ENCODE assay signal across 17 cellular contexts in genomic region chr12:108890208-108890607, GRCh38. TPM values are rescaled to one million over a fixed set of nuclear protein-coding genes. Genes with fewer than 3 reads are reported as not detected.
DNase-seq lines count a peak whose midpoint lies in the region; FAIRE-seq and TF ChIP-seq lines count a peak whose summit lies in the region.
"Had no signal": no experiment of that assay in that cellular context is flagged by ENCODE, and none has a peak within 500 bp of the region (broad histone marks: within the 10 kb centered on the region; RNA-seq: fewer than 3 reads in every experiment).

No MANE protein-coding gene starts in this region.

- no peaks in the 10 kb centered on the region for H3K4me1 Mint-ChIP-seq in activated T-helper 1 cell treated with anti-CD3 and anti-CD28 coated beads, Interleukin-12 subunit alpha, Interleukin-12 subunit beta, Interleukin-2, Interleukin-4 antibody, amounts not matched to agents 30 ng/mL and 10 ng/mL and 1 ng/mL, durations not matched to agents 14 hours and 24 hours and 36 hours (ENCODE audit: low read depth)

- intact Hi-C loops in spleen (cut with DNase I; ENCODE audit: low total_unique reads): no loop called here
- intact Hi-C loops in activated T-helper 1 cell treated with anti-CD3 and anti-CD28 coated beads, Interleukin-12 subunit alpha, Interleukin-12 subunit beta, Interleukin-2, Interleukin-4 antibody, amounts not matched to agents 30 ng/mL and 10 ng/mL and 1 ng/mL, durations not matched to agents 14 hours and 24 hours and 36 hours (cut with micrococcal nuclease): no loop called here

- no peak overlapping the region for H3K27ac Mint-ChIP-seq in activated T-helper 1 cell treated with anti-CD3 and anti-CD28 coated beads, Interleukin-12 subunit alpha, Interleukin-12 subunit beta, Interleukin-2, Interleukin-4 antibody, amounts not matched to agents 30 ng/mL and 10 ng/mL and 1 ng/mL, durations not matched to agents 14 hours and 24 hours and 36 hours
- H3K27ac Mint-ChIP-seq: memory B cell had no signal

- H3K9me3 ChIP-seq in spleen: peaks cover 0 to 12% (median 9%) of the 10 kb centered on the region in 8 donors
- H3K9me3 ChIP-seq: ascending aorta had no signal

- TF ChIP-seq CTCF in spleen (IDR thresholded peaks at IDR 0.05 in 8 of 11, conservative IDR thresholded peaks at IDR 0.05 in 3 of 11): no peak

- H3K4me3 ChIP-seq in spleen: no peak overlapping the region
- H3K4me3 ChIP-seq: ascending aorta, hepatocyte had no signal

- 71 to 94% (median 78%) methylated on average over 2 of the region's 2 CpGs for WGBS in spleen, 5 donors

- no peaks in the 10 kb centered on the region for H3K4me1 ChIP-seq in spleen
- H3K4me1 ChIP-seq: ascending aorta had no signal

- peak in 2 of 3 donors; percentile 5 to 12 for DNase-seq in stimulated activated CD4-positive, alpha-beta T cell treated with anti-CD3 and anti-CD28 coated beads, Interleukin-12 subunit alpha, Interleukin-12 subunit beta, amount 100 ng/mL, for 48 hours (ENCODE audit: low read depth in 2 of 3, low spot score in 1 of 3)
- no peak for DNase-seq in stimulated activated CD4-positive, alpha-beta T cell treated with anti-CD3 and anti-CD28 coated beads, Interleukin-1b, Interleukin-23, amount 100 ng/mL, for 48 hours
- DNase-seq in OCI-M1 (lab: John Stamatoyannopoulos, UW) (peak; percentile 21), dermis blood vessel endothelial cell (peak; percentile 32), spleen (peak; percentile 17), NCI-H2081 treated with DMSO at 0.1 percent for 48 hours (lab: John Stamatoyannopoulos, UW) (no peak), GM12892 (ENCODE audit: insufficient read length) (no peak)
- DNase-seq in activated T-helper 1 cell treated with anti-CD3 and anti-CD28 coated beads, Interleukin-12 subunit alpha, Interleukin-12 subunit beta, Interleukin-2, Interleukin-4 antibody, amounts not matched to agents 30 ng/mL and 10 ng/mL and 1 ng/mL, durations not matched to agents 14 hours and 24 hours and 36 hours (ENCODE audit: low spot score): no peak
- DNase-seq: activated CD8-positive, alpha-beta memory T cell treated with anti-CD3 and anti-CD28 coated beads, Interleukin-2, amount 50 U/mL, for 48 hours; NCI-H1417 treated with DMSO at 0.1 percent for 48 hours; NCI-H524 had no signal

- no peak for FAIRE-seq in GM12892 (lab: Jason Lieb, UNC)
- FAIRE-seq: endometrium had no signal

- no peaks in the 10 kb centered on the region for H3K27me3 ChIP-seq in spleen (replicated peaks in 1 of 7)
- H3K27me3 ChIP-seq: ascending aorta, hepatocyte had no signal

- no peak overlapping the region for H3K4me3 Mint-ChIP-seq in activated T-helper 1 cell treated with anti-CD3 and anti-CD28 coated beads, Interleukin-12 subunit alpha, Interleukin-12 subunit beta, Interleukin-2, Interleukin-4 antibody, amounts not matched to agents 30 ng/mL and 10 ng/mL and 1 ng/mL, durations not matched to agents 14 hours and 24 hours and 36 hours
- H3K4me3 Mint-ChIP-seq: memory B cell had no signal

- no peak for TF ChIP-seq POLR2A in spleen (IDR thresholded peaks at IDR 0.05)
- no peak for TF ChIP-seq POLR2A in GM12892 (IDR thresholded peaks at IDR 0.05; ENCODE audit: low read depth, low read length)

- H3K9me3 Mint-ChIP-seq in activated T-helper 1 cell treated with anti-CD3 and anti-CD28 coated beads, Interleukin-12 subunit alpha, Interleukin-12 subunit beta, Interleukin-2, Interleukin-4 antibody, amounts not matched to agents 30 ng/mL and 10 ng/mL and 1 ng/mL, durations not matched to agents 14 hours and 24 hours and 36 hours: peaks cover 5% of the 10 kb centered on the region

- no peak overlapping the region for H3K27ac ChIP-seq in spleen
- H3K27ac ChIP-seq: ascending aorta, hepatocyte, HL-60 had no signal

- no peaks in the 10 kb centered on the region for H3K36me3 ChIP-seq in spleen
- H3K36me3 ChIP-seq: ascending aorta had no signal

- H3K27me3 Mint-ChIP-seq in activated T-helper 1 cell treated with anti-CD3 and anti-CD28 coated beads, Interleukin-12 subunit alpha, Interleukin-12 subunit beta, Interleukin-2, Interleukin-4 antibody, amounts not matched to agents 30 ng/mL and 10 ng/mL and 1 ng/mL, durations not matched to agents 14 hours and 24 hours and 36 hours (ENCODE audit: insufficient read depth): peaks cover 2% of the 10 kb centered on the region

- H3K36me3 Mint-ChIP-seq in activated T-helper 1 cell treated with anti-CD3 and anti-CD28 coated beads, Interleukin-12 subunit alpha, Interleukin-12 subunit beta, Interleukin-2, Interleukin-4 antibody, amounts not matched to agents 30 ng/mL and 10 ng/mL and 1 ng/mL, durations not matched to agents 14 hours and 24 hours and 36 hours (ENCODE audit: low read depth): no peaks in the 10 kb centered on the region
- H3K36me3 Mint-ChIP-seq: CD14-positive monocyte, memory B cell had no signal

RNA-seq across cellular contexts. Expression of gene DAO, which starts 10.3 kb away (rescaled TPM):
- total RNA-seq in dermis blood vessel endothelial cell (under 0.01 TPM in 1 of 2 replicates, not detected in the other), spleen (under 1 TPM in 1 of 7 donors, not detected in 6; 0.42 TPM)
- not detected for polyA plus RNA-seq in spleen
- total RNA-seq in activated T-helper 1 cell treated with anti-CD3 and anti-CD28 coated beads, Interleukin-12 subunit alpha, Interleukin-12 subunit beta, Interleukin-2, Interleukin-4 antibody, amounts not matched to agents 30 ng/mL and 10 ng/mL and 1 ng/mL, durations not matched to agents 14 hours and 24 hours and 36 hours: not detected in 2 replicates
- polyA plus RNA-seq in GM12892 (2012; ENCODE audit: missing spikeins): not detected
- total RNA-seq: ascending aorta had no signal
- polyA plus RNA-seq: CD14-positive monocyte had no signal

RNA-seq across cellular contexts. Expression of gene SSH1, which starts 32.8 kb away (rescaled TPM):
- total RNA-seq in dermis blood vessel endothelial cell (19.7 and 37.7 TPM in 2 replicates), spleen (10 to 100 TPM; 32.2 to 71.3 (median 47.8) TPM)
- 1 to 10 TPM; 1.7 to 8.6 (median 2.7) TPM for polyA plus RNA-seq in spleen
- total RNA-seq in activated T-helper 1 cell treated with anti-CD3 and anti-CD28 coated beads, Interleukin-12 subunit alpha, Interleukin-12 subunit beta, Interleukin-2, Interleukin-4 antibody, amounts not matched to agents 30 ng/mL and 10 ng/mL and 1 ng/mL, durations not matched to agents 14 hours and 24 hours and 36 hours: 25.6 and 26.6 TPM in 2 replicates
- polyA plus RNA-seq in GM12892 (2012; ENCODE audit: missing spikeins): 9.5 TPM

Comparison
In these comparisons a context has a peak if more than half of its experiments do, and no peak if none do; other contexts are left out.
1. DNase-seq: peak in stimulated activated CD4-positive, alpha-beta T cell treated with anti-CD3 and anti-CD28 coated beads, Interleukin-12 subunit alpha, Interleukin-12 subunit beta, amount 100 ng/mL, for 48 hours (2 of 3), OCI-M1 (single experiment), dermis blood vessel endothelial cell (single experiment) and spleen (single experiment); none in stimulated activated CD4-positive, alpha-beta T cell treated with anti-CD3 and anti-CD28 coated beads, Interleukin-1b, Interleukin-23, amount 100 ng/mL, for 48 hours (single experiment), activated T-helper 1 cell treated with anti-CD3 and anti-CD28 coated beads, Interleukin-12 subunit alpha, Interleukin-12 subunit beta, Interleukin-2, Interleukin-4 antibody, amounts not matched to agents 30 ng/mL and 10 ng/mL and 1 ng/mL, durations not matched to agents 14 hours and 24 hours and 36 hours (single experiment), NCI-H2081 treated with DMSO at 0.1 percent for 48 hours (single experiment) and GM12892 (single experiment).